In genomic region chr5:177568326-177568725, GRCh38 we compare ENCODE assay signal across 21 cellular contexts.
"Had no signal": no experiment of that assay in that cellular context is flagged by ENCODE, and none has a peak within 500 bp of the region (broad histone marks: within the 10 kb centered on the region; RNA-seq: fewer than 3 reads in every experiment).

No MANE protein-coding gene starts in this region.

- H3K36me3 Mint-ChIP-seq: naive B cell had no signal

- H3K27me3 ChIP-seq: colonic mucosa, right lobe of liver, suprapubic skin, thyroid gland, upper lobe of left lung, uterus had no signal

- FAIRE-seq: endothelial cell of umbilical vein, frontal cortex, islet of Langerhans had no signal

- DNase-seq: colonic mucosa; dermis blood vessel endothelial cell; heart right ventricle; hypothalamus; kidney glomerular epithelial cell; mesendoderm; naive B cell; retina; right lobe of liver; stimulated activated CD4-positive, alpha-beta T cell treated with anti-CD3 and anti-CD28 coated beads, Interleukin-4, amount 100 ng/mL, for 24 hours; stimulated activated naive CD4-positive, alpha-beta T cell; thyroid gland; upper lobe of left lung; uterus had no signal

- H3K36me3 ChIP-seq: colonic mucosa, heart right ventricle, prostate gland, right lobe of liver, suprapubic skin, thyroid gland, upper lobe of left lung, uterus had no signal

- H3K4me1 Mint-ChIP-seq: naive B cell, nephron had no signal

- ATAC-seq: heart right ventricle, right lobe of liver had no signal

- H3K9me3 Mint-ChIP-seq: nephron had no signal

- H3K4me3 ChIP-seq: colonic mucosa, heart right ventricle, prostate gland, right lobe of liver, suprapubic skin, thyroid gland, upper lobe of left lung, uterus had no signal

- H3K9me3 ChIP-seq: colonic mucosa, prostate gland, right lobe of liver, suprapubic skin, thyroid gland, upper lobe of left lung, uterus had no signal

- H3K4me1 ChIP-seq: colonic mucosa, heart right ventricle, parathyroid adenoma, prostate gland, right lobe of liver, suprapubic skin, thyroid gland, upper lobe of left lung, uterus had no signal

- H3K79me2 ChIP-seq: parathyroid adenoma had no signal

- H3K4me3 Mint-ChIP-seq: naive B cell, nephron had no signal

- H3K27ac Mint-ChIP-seq: naive B cell, nephron had no signal

- H3K27ac ChIP-seq: colonic mucosa, heart right ventricle, parathyroid adenoma, prostate gland, right lobe of liver, suprapubic skin, thyroid gland, upper lobe of left lung, uterus had no signal

- H3K9ac ChIP-seq: parathyroid adenoma had no signal

- H2AFZ ChIP-seq: parathyroid adenoma had no signal
